ENCODE assay signal across 8 cellular contexts in the genomic region with DNA sequence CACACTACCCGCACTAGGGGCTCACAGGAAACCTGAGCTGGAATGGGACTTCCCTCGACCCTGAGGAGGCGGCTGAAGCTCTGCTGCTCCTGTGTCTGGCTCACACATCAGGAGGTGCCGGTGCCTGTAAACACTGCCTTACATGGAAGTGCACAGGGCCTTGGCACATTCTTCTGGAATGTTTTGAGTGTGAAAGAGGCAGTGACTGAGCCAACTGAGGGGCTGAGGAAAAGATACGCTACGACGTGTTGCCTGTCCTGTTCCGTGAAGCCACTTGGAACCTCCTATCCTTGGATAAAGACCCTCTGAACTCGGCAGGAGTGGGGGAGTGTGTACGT. TPM values are rescaled to one million over a fixed set of nuclear protein-coding genes. Genes with fewer than 3 reads are reported as not detected.
DNase-seq lines count a peak whose midpoint lies in the region.
"Had no signal": no experiment of that assay in that cellular context is flagged by ENCODE, and none has a peak within 500 bp of the region (broad histone marks: within the 10 kb centered on the region; RNA-seq: fewer than 3 reads in every experiment).

No MANE protein-coding gene starts in this region.

- DNase-seq in SJSA1 (ENCODE audit: low read depth in 1 of 2, low spot score in 2 of 2): peak in 1 of 2 experiments; percentile 38
- DNase-seq in dermis blood vessel endothelial cell: peak; percentile 68
- no peak for DNase-seq in NCI-H2171 (lab: John Stamatoyannopoulos, UW)
- DNase-seq in NCI-H69 (lab: John Stamatoyannopoulos, UW): no peak
- no peak for DNase-seq in activated effector memory CD4-positive, alpha-beta T cell treated with Interleukin-2 at 50 U/mL for 16 hours
- DNase-seq: activated naive CD8-positive, alpha-beta T cell treated with anti-CD3 and anti-CD28 coated beads, Interleukin-2, amount 10 ng/mL, durations not matched to agents 7 days and 5 days had no signal

- H3K27me3 ChIP-seq in SJSA1 (replicated peaks): no peaks in the 10 kb centered on the region
- no peaks in the 10 kb centered on the region for H3K27me3 ChIP-seq in muscle layer of colon (ENCODE audit: control insufficient read depth in 1 of 2, insufficient read depth in 2 of 2, low read length in 2 of 2)

- peak overlapping the region; percentile 94 for H3K9ac ChIP-seq in muscle layer of colon (ENCODE audit: low read length)

- H3K4me1 ChIP-seq in SJSA1 (replicated peaks): peaks cover 69% of the 10 kb centered on the region
- H3K4me1 ChIP-seq in muscle layer of colon (ENCODE audit: insufficient read depth, low read length): peaks cover 58% of the 10 kb centered on the region
- no peaks in the 10 kb centered on the region for H3K4me1 ChIP-seq in urinary bladder (ENCODE audit: insufficient read depth)

- 43% methylated on average over 10 of the region's 10 CpGs for WGBS in urinary bladder

- H3K4me3 ChIP-seq in SJSA1: no peak overlapping the region
- peak overlapping the region in 1 of 2 donors; percentile 74 for H3K4me3 ChIP-seq in muscle layer of colon (ENCODE audit: low read depth in 1 of 2, low read length in 2 of 2)
- H3K4me3 ChIP-seq in urinary bladder (ENCODE audit: low read depth, low read length): no peak overlapping the region

- H3K27ac ChIP-seq in SJSA1 (peak overlapping the region; percentile 54), muscle layer of colon (ENCODE audit: low read depth, low read length) (peak overlapping the region; percentile 91), urinary bladder (ENCODE audit: low read depth) (peak overlapping the region; percentile 12)

- H3K36me3 ChIP-seq in SJSA1 (peaks cover 62% of the 10 kb centered on the region), muscle layer of colon (ENCODE audit: insufficient read depth, low read length) (peaks cover 33% of the 10 kb centered on the region), urinary bladder (ENCODE audit: insufficient read depth) (peaks cover 4% of the 10 kb centered on the region)

- H3K9me3 ChIP-seq in SJSA1 (replicated peaks) (no peaks in the 10 kb centered on the region), muscle layer of colon (ENCODE audit: low read length) (no peaks in the 10 kb centered on the region)

RNA-seq across cellular contexts. Expression of a gene that starts 10.5 kb away (rescaled TPM):
- 18.8 and 27.4 TPM in 2 replicates for total RNA-seq in SJSA1 (2014; rRNA removed; shearing (Covaris generic))
- total RNA-seq in dermis blood vessel endothelial cell (22.0 and 30.3 TPM in 2 replicates), urinary bladder (10.9 TPM)
- 98.5 TPM for polyA plus RNA-seq in urinary bladder

RNA-seq across cellular contexts. Expression of a gene that starts 35.9 kb away (rescaled TPM):
- 0.88 and 6.3 TPM in 2 replicates for total RNA-seq in SJSA1 (2014; rRNA removed; shearing (Covaris generic))
- 8.7 and 11.5 TPM in 2 replicates for total RNA-seq in dermis blood vessel endothelial cell
- 9.9 TPM for total RNA-seq in urinary bladder
- 10.9 TPM for polyA plus RNA-seq in urinary bladder

RNA-seq across cellular contexts. Expression of a gene that starts 58.0 kb away (rescaled TPM):
- 266 and 351 TPM in 2 replicates for total RNA-seq in SJSA1 (2014; rRNA removed; shearing (Covaris generic))
- total RNA-seq in dermis blood vessel endothelial cell (462 and 522 TPM in 2 replicates), urinary bladder (227 TPM)
- 190 TPM for polyA plus RNA-seq in urinary bladder

Comparison
In these comparisons a context has a peak if more than half of its experiments do, and no peak if none do; other contexts are left out.
1. H3K27ac ChIP-seq: peak in every context shown above with its lines; median percentile 91 in muscle layer of colon; 54 in SJSA1; 12 in urinary bladder.